8 cellular contexts compared by ENCODE assay signal in the genomic region with DNA sequence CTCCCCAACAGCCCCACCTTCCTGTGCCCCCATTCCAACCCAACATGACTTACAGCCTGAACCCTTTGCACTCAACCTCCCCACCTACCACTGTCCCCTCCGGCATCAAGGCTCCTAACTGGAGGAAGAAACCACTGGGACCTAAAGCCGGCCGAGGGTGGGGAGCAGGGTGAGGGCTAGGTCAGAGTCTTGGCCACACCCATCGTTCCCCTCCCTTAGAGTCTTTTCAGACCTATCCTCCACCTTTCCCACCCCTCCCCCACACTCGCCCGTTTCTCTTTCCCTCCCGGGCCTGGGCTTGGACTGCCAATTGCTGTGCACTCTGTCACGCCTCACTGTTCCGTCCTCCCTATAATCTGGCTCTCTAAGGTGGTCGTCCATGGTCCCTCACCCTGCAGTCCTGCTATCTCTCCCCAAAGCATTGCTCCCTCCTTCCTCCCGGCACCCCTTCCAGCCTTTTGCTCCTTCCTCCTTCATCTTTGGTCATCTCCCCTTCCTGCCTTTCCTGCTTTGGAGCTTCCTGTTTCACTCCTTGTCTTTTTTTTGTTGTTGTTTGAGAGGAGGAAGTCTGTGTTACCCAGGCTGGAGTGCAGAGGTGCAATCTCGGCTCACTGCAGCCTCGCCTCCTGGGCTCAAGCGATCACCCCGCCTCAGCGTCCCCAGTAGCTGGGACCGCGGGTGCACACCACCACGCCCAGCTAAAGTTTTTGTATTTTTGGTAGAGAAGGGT. TPM values are rescaled to one million over a fixed set of nuclear protein-coding genes. Genes with fewer than 3 reads are reported as not detected.
DNase-seq lines count a peak whose midpoint lies in the region; ATAC-seq and TF ChIP-seq lines count a peak whose summit lies in the region.

No MANE protein-coding gene starts in this region.

- no peaks in the 10 kb centered on the region for H3K27me3 Mint-ChIP-seq in activated naive CD8-positive, alpha-beta T cell

- H3K4me1 ChIP-seq in ACC112 (ENCODE audit: control insufficient read depth, insufficient read depth, low read length, unreplicated experiment) (peaks cover 29% of the 10 kb centered on the region), tibial nerve (peaks cover 0 to 38% (median 13%) of the 10 kb centered on the region in 4 donors)

- H2AFZ ChIP-seq in ACC112 (ENCODE audit: low read length, unreplicated experiment) = peak overlapping the region; percentile 48

- no peaks in the 10 kb centered on the region for H3K9me3 Mint-ChIP-seq in activated naive CD8-positive, alpha-beta T cell (ENCODE audit: low read depth)

- no peak for TF ChIP-seq EP300 in tibial nerve (IDR thresholded peaks at IDR 0.05)

- H3K27ac ChIP-seq in ACC112 (ENCODE audit: low read depth, low read length) (no peak overlapping the region), HL-60 (replicated peaks) (no peak overlapping the region), tibial nerve (peak overlapping the region in 1 of 4 donors; percentile 76)

- no peak for DNase-seq in HL-60 (ENCODE audit: low read depth in 1 of 2, low spot score in 1 of 2)
- DNase-seq in kidney epithelial cell (ENCODE audit: low read depth) = no peak
- DNase-seq in tibial nerve (ENCODE audit: low spot score in 2 of 2) = no peak
- no peak for DNase-seq in kidney glomerular epithelial cell (lab: John Stamatoyannopoulos, UW)
- DNase-seq in NK-92 (lab: John Stamatoyannopoulos, UW; ENCODE audit: unreplicated experiment) = no peak

- no peak for ATAC-seq in GM21360 (IDR thresholded peaks at IDR 0.05; ENCODE audit: unreplicated experiment)

- peak overlapping the region; percentile 51; the same call in 1 of the 2 replicates for H3K4me3 ChIP-seq in ACC112 (ENCODE audit: low read depth, low read length)
- H3K4me3 ChIP-seq in HL-60 (replicated peaks; ENCODE audit: insufficient read depth, low read length) = peak overlapping the region; percentile 16
- H3K4me3 ChIP-seq in kidney epithelial cell (ENCODE audit: low read depth, low read length) = peak overlapping the region; percentile 46
- H3K4me3 ChIP-seq in tibial nerve = peak overlapping the region in 3 of 4 donors; percentile 11 to 41 (median 16)

- no peaks in the 10 kb centered on the region for H3K9me3 ChIP-seq in tibial nerve

- 11 to 17% methylated on average over 19 of the region's 19 CpGs for WGBS in tibial nerve, 2 donors

- TF ChIP-seq CTCF in HL-60 (IDR thresholded peaks at IDR 0.05; ENCODE audit: insufficient read depth, low read length) (no peak), kidney epithelial cell (IDR thresholded peaks at IDR 0.05; ENCODE audit: insufficient read depth, low read length, poor library complexity, severe bottlenecking) (no peak), tibial nerve (IDR thresholded peaks at IDR 0.05) (no peak)

- H3K27ac Mint-ChIP-seq in activated naive CD8-positive, alpha-beta T cell = peak overlapping the region; percentile 54

- no peaks in the 10 kb centered on the region for H3K79me2 ChIP-seq in ACC112 (ENCODE audit: control insufficient read depth, insufficient read depth, low read length, unreplicated experiment)

- TF ChIP-seq POLR2A in tibial nerve (IDR thresholded peaks at IDR 0.05) = no peak

- peaks cover 32% of the 10 kb centered on the region for H3K4me1 Mint-ChIP-seq in activated naive CD8-positive, alpha-beta T cell (ENCODE audit: low read depth)

- H3K4me3 Mint-ChIP-seq in activated naive CD8-positive, alpha-beta T cell = peak overlapping the region; percentile 78

- peaks cover 12% of the 10 kb centered on the region for H3K36me3 ChIP-seq in ACC112 (ENCODE audit: insufficient read depth, low read length)
- no peaks in the 10 kb centered on the region for H3K36me3 ChIP-seq in kidney epithelial cell (ENCODE audit: control insufficient read depth, insufficient read depth, low read length)
- H3K36me3 ChIP-seq in tibial nerve = peaks cover 0 to 19% (median 0%) of the 10 kb centered on the region in 3 donors

- H3K27me3 ChIP-seq in ACC112 (ENCODE audit: insufficient read depth, low read length) (peaks cover 16% of the 10 kb centered on the region), HL-60 (ENCODE audit: insufficient read depth, poor library complexity, severe bottlenecking) (peaks cover 2% of the 10 kb centered on the region), kidney epithelial cell (ENCODE audit: control insufficient read depth, insufficient read depth, low read length) (peaks cover 11% of the 10 kb centered on the region), tibial nerve (peaks cover 0 to 55% of the 10 kb centered on the region in 2 donors)

- no peaks in the 10 kb centered on the region for H3K36me3 Mint-ChIP-seq in activated naive CD8-positive, alpha-beta T cell

RNA-seq across cellular contexts. Expression of a gene that starts 1.0 kb away (rescaled TPM):
- 248 and 250 TPM in 2 replicates for total RNA-seq in kidney epithelial cell
- total RNA-seq in tibial nerve = 1 to 10 TPM in 3 of 4 donors, not detected in 1; 2.0 to 5.9 (median 2.4) TPM

RNA-seq across cellular contexts. Expression of a gene that starts 11.2 kb away (rescaled TPM):
- total RNA-seq in kidney epithelial cell (20.8 and 29.0 TPM in 2 replicates), tibial nerve (10 to 100 TPM; 21.9 to 28.7 (median 25.0) TPM)

RNA-seq across cellular contexts. Expression of a gene that starts 11.7 kb away (rescaled TPM):
- total RNA-seq in kidney epithelial cell (96.0 and 97.1 TPM in 2 replicates), tibial nerve (10 to 100 TPM; 38.5 to 82.2 (median 65.9) TPM)

RNA-seq across cellular contexts. Expression of a gene that starts 18.3 kb away (rescaled TPM):
- total RNA-seq in kidney epithelial cell (0.38 and 1.1 TPM in 2 replicates), tibial nerve (10 to 100 TPM in 1 of 4 donors, 1 to 10 TPM in 3; 5.2 to 20.1 (median 6.2) TPM)

RNA-seq across cellular contexts. Expression of a gene that starts 21.0 kb away (rescaled TPM):
- total RNA-seq in kidney epithelial cell (277 and 595 TPM in 2 replicates), tibial nerve (100 to 1,000 TPM; 402 to 515 (median 456) TPM)

Comparison
In these comparisons a context has a peak if more than half of its experiments do, and no peak if none do; other contexts are left out.
1. RNA of a gene that starts 1.0 kb away (total RNA-seq): 248 to 250 TPM in kidney epithelial cell; 2.0 to 5.9 TPM in tibial nerve; every median in the first group is over 10 times any median in the second.
2. Peak in every context shown above with its lines, with median percentiles within 50 percentile points of each other: H3K4me3 ChIP-seq.